Comparison of ENCODE assay signal across 17 cellular contexts in the genomic region with DNA sequence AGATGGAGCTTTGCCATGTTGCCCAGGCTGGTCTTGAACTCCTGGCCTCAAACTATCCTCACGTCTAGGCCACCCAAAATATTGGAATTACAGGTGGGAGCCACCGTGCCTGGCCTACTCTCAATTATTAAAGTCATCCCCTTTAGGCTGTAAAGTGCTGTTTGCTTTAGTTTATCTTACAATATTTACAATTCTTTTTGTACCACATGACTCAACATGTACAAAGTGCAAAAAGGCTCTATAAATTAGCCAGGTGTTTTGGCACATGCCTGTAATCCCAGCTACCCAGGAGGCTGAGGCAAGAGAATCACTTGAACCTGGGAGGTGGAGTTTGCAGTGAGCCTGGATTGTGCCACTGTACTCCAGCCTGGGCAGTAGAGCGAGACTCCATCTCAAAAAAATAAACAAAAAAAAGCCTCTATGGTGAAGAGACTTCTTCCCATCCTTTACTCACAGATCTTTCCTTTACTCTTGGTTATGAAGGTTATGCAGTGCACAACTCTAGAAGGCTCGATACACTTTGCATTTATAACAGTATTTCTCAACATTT.
"Had no signal": no experiment of that assay in that cellular context is flagged by ENCODE, and none has a peak within 500 bp of the region (broad histone marks: within the 10 kb centered on the region; RNA-seq: fewer than 3 reads in every experiment).

No MANE protein-coding gene starts in this region.

- FAIRE-seq: kidney had no signal

- H3K4me1 Mint-ChIP-seq: stimulated activated naive B cell treated with anti-CD40 and anti-IgM and Interleukin-4, amounts not matched to agents 10 μg/mL and 1 μg/mL and 100 μg/mL, for 72 hours; stimulated activated naive CD8-positive, alpha-beta T cell treated with anti-CD3 and anti-CD28 coated beads, Interleukin-15, amount 100 ng/mL, for 72 hours had no signal

- H3K4me3 Mint-ChIP-seq: naive thymus-derived CD8-positive, alpha-beta T cell; stimulated activated naive B cell treated with anti-CD40 and anti-IgM and Interleukin-4, amounts not matched to agents 10 μg/mL and 1 μg/mL and 100 μg/mL, for 72 hours; stimulated activated naive CD8-positive, alpha-beta T cell treated with anti-CD3 and anti-CD28 coated beads, Interleukin-15, amount 100 ng/mL, for 72 hours had no signal

- H3K36me3 Mint-ChIP-seq: naive thymus-derived CD8-positive, alpha-beta T cell; stimulated activated naive B cell treated with anti-CD40 and anti-IgM and Interleukin-4, amounts not matched to agents 10 μg/mL and 1 μg/mL and 100 μg/mL, for 72 hours had no signal

- H3K27me3 ChIP-seq: esophagus squamous epithelium, neutrophil, testis, tibial nerve, upper lobe of right lung, vagina had no signal

- H3K27ac Mint-ChIP-seq: naive thymus-derived CD8-positive, alpha-beta T cell; stimulated activated naive B cell treated with anti-CD40 and anti-IgM and Interleukin-4, amounts not matched to agents 10 μg/mL and 1 μg/mL and 100 μg/mL, for 72 hours; stimulated activated naive CD8-positive, alpha-beta T cell treated with anti-CD3 and anti-CD28 coated beads, Interleukin-15, amount 100 ng/mL, for 72 hours had no signal

- H3K4me3 ChIP-seq: esophagus squamous epithelium, testis, tibial nerve, upper lobe of right lung, vagina had no signal

- H3K9me3 Mint-ChIP-seq: naive thymus-derived CD8-positive, alpha-beta T cell; stimulated activated naive B cell treated with anti-CD40 and anti-IgM and Interleukin-4, amounts not matched to agents 10 μg/mL and 1 μg/mL and 100 μg/mL, for 72 hours; stimulated activated naive CD8-positive, alpha-beta T cell treated with anti-CD3 and anti-CD28 coated beads, Interleukin-15, amount 100 ng/mL, for 72 hours had no signal

- DNase-seq: dermis blood vessel endothelial cell; esophagus squamous epithelium; foreskin fibroblast; kidney; mesendoderm; naive thymus-derived CD8-positive, alpha-beta T cell; posterior cingulate gyrus; stimulated activated CD4-positive, alpha-beta T cell treated with anti-CD3 and anti-CD28 coated beads, Interleukin-2, amount 100 ng/mL, for 24 hours; stimulated activated CD4-positive, alpha-beta T cell treated with anti-CD3 and anti-CD28 coated beads, Interleukin-4, amount 100 ng/mL, for 4 hours; stimulated activated naive B cell treated with anti-CD40 and anti-IgM and Interleukin-4, amounts not matched to agents 10 μg/mL and 1 μg/mL and 100 μg/mL, for 72 hours; stimulated activated naive CD8-positive, alpha-beta T cell treated with anti-CD3 and anti-CD28 coated beads, Interleukin-15, amount 100 ng/mL, for 72 hours; testis; upper lobe of right lung had no signal

- ATAC-seq: naive thymus-derived CD8-positive, alpha-beta T cell; sciatic nerve; stimulated activated naive B cell treated with anti-CD40 and anti-IgM and Interleukin-4, amounts not matched to agents 10 μg/mL and 1 μg/mL and 100 μg/mL, for 72 hours; stimulated activated naive CD8-positive, alpha-beta T cell treated with anti-CD3 and anti-CD28 coated beads, Interleukin-15, amount 100 ng/mL, for 72 hours; upper lobe of right lung had no signal

- H3K36me3 ChIP-seq: esophagus squamous epithelium, neutrophil, tibial nerve, upper lobe of right lung, vagina had no signal

- H3K27ac ChIP-seq: esophagus squamous epithelium, neutrophil, testis, tibial nerve, upper lobe of right lung, vagina had no signal

- H3K4me1 ChIP-seq: esophagus squamous epithelium, testis, tibial nerve, upper lobe of right lung, vagina had no signal

- H3K9me3 ChIP-seq: esophagus squamous epithelium, neutrophil, testis, tibial nerve, upper lobe of right lung, vagina had no signal
